Comparison of ENCODE assay signal across 6 cellular contexts in genomic region chr1:228164561-228165371, GRCh38. TPM values are rescaled to one million over a fixed set of nuclear protein-coding genes. Genes with fewer than 3 reads are reported as not detected.
DNase-seq lines count a peak whose midpoint lies in the region; ATAC-seq and TF ChIP-seq lines count a peak whose summit lies in the region.

No MANE protein-coding gene starts in this region.

- POLR2A ChIA-PET in activated B cell treated with CpG ODN at 0.5 μM for 24 hours (lab: Charles Lee) = interaction anchor here (0.5 to 6.0 kb wide), 27 partner anchors 9 to 1945 kb away, joined by 3 to 134 read pairs (median 6); partner anchors contain the start of genes ARF1, GUK1, JMJD4 and MRPL55

- H2BK120ac ChIP-seq in mesenchymal stem cell (ENCODE audit: low read depth, low read length) = no peak overlapping the region

- peak overlapping the region; percentile 87 for H2AFZ ChIP-seq in mesenchymal stem cell (ENCODE audit: low read depth, low read length)

- H3K27me3 Mint-ChIP-seq in activated B cell treated with CpG ODN at 0.5 μM for 24 hours = no peaks in the 10 kb centered on the region

- H3K79me1 ChIP-seq in mesenchymal stem cell (replicated peaks; ENCODE audit: low read length, poor library complexity, severe bottlenecking) = peaks cover 28% of the 10 kb centered on the region

- WGBS in mesenchymal stem cell = 69% methylated on average over 19 of the region's 20 CpGs

- peaks cover 23% of the 10 kb centered on the region for H3K4me1 ChIP-seq in mesenchymal stem cell (ENCODE audit: control insufficient read depth, insufficient read depth, low read depth, low read length)

- H3K9me3 Mint-ChIP-seq in activated B cell treated with CpG ODN at 0.5 μM for 24 hours = no peaks in the 10 kb centered on the region

- H3K4ac ChIP-seq in mesenchymal stem cell (ENCODE audit: low read depth in 1 of 2, low read length in 2 of 2) = peak overlapping the region in 1 of 2 experiments; percentile 65

- peaks cover 0 to 5% of the 10 kb centered on the region in 2 experiments for H3K36me3 ChIP-seq in mesenchymal stem cell (ENCODE audit: control insufficient read depth in 1 of 2, insufficient read depth in 2 of 2, low read depth in 1 of 2, low read length in 2 of 2)

- peak overlapping the region in 1 of 2 experiments; percentile 28 for H3K18ac ChIP-seq in mesenchymal stem cell (ENCODE audit: low read depth in 1 of 2, low read length in 2 of 2)

- peaks cover 29% of the 10 kb centered on the region for H3K4me1 Mint-ChIP-seq in activated B cell treated with CpG ODN at 0.5 μM for 24 hours

- no peaks in the 10 kb centered on the region for H3K27me3 ChIP-seq in mesenchymal stem cell (ENCODE audit: control insufficient read depth in 1 of 2, insufficient read depth in 1 of 2, low read length in 2 of 2)

- no peak overlapping the region for H2BK12ac ChIP-seq in mesenchymal stem cell (ENCODE audit: low read length in 2 of 2)

- peak overlapping the region; percentile 51 to 83 for H3K4me3 ChIP-seq in mesenchymal stem cell (ENCODE audit: insufficient read depth in 1 of 2, low read depth in 1 of 2, low read length in 2 of 2)

- H2AK5ac ChIP-seq in mesenchymal stem cell (ENCODE audit: low read length, severe bottlenecking) = peak overlapping the region; percentile 26

- peak overlapping the region; percentile 87 for H3K4me2 ChIP-seq in mesenchymal stem cell (ENCODE audit: low read length, poor library complexity, severe bottlenecking)

- TF ChIP-seq CTCF in activated B cell treated with CpG ODN at 0.5 μM for 24 hours (IDR thresholded peaks at IDR 0.05) = no peak

- H4K8ac ChIP-seq in mesenchymal stem cell (ENCODE audit: low read length) = peak overlapping the region; percentile 98

- DNase-seq in activated B cell treated with CpG ODN at 0.5 μM for 24 hours (no peak), mesenchymal stem cell (no peak)
- DNase-seq in activated effector memory CD4-positive, alpha-beta T cell treated with anti-CD3 and anti-CD28 coated beads, Interleukin-2, amount 50 U/mL, for 16 hours = no peak

- no peaks in the 10 kb centered on the region for H3K9me3 ChIP-seq in mesenchymal stem cell (ENCODE audit: control insufficient read depth, low read length)

- H3K23ac ChIP-seq in mesenchymal stem cell (ENCODE audit: low read length in 2 of 2) = no peak overlapping the region

- intact Hi-C loops in activated B cell treated with CpG ODN at 0.5 μM for 24 hours (cut with micrococcal nuclease) = loop anchor here (1.0 to 5.0 kb wide), 8 partner anchors 24 to 1757 kb away; partner anchors contain the start of genes C1orf35, COQ8A, GUK1 and MRPL55

- H3K36me3 Mint-ChIP-seq in activated B cell treated with CpG ODN at 0.5 μM for 24 hours (ENCODE audit: low read depth) = peaks cover 5% of the 10 kb centered on the region

- no peak overlapping the region for H2BK5ac ChIP-seq in mesenchymal stem cell (ENCODE audit: low read depth, low read length, poor library complexity, severe bottlenecking)

- peak overlapping the region; percentile 91 for H3K9ac ChIP-seq in mesenchymal stem cell (ENCODE audit: low read length)

- peak overlapping the region; percentile 66 for H3K27ac ChIP-seq in mesenchymal stem cell (ENCODE audit: low read length, poor library complexity, severe bottlenecking)

- peak overlapping the region; percentile 90 for H3K4me3 Mint-ChIP-seq in activated B cell treated with CpG ODN at 0.5 μM for 24 hours

- peak overlapping the region; percentile 6 for H4K91ac ChIP-seq in mesenchymal stem cell (ENCODE audit: low read length)

- H2BK15ac ChIP-seq in mesenchymal stem cell (ENCODE audit: low read depth, poor library complexity, severe bottlenecking) = no peak overlapping the region

- H3K27ac Mint-ChIP-seq in activated B cell treated with CpG ODN at 0.5 μM for 24 hours = peak overlapping the region; percentile 94

- peak overlapping the region in 1 of 2 experiments; percentile 26 for H3K14ac ChIP-seq in mesenchymal stem cell (ENCODE audit: low read length in 2 of 2)

- ATAC-seq in HG02759 (IDR thresholded peaks at IDR 0.05; ENCODE audit: unreplicated experiment) (peak; percentile 0), activated B cell treated with CpG ODN at 0.5 μM for 24 hours (ENCODE audit: low read depth) (no peak), HG02678 (IDR thresholded peaks at IDR 0.05; ENCODE audit: unreplicated experiment) (no peak), HG02610 (IDR thresholded peaks at IDR 0.05; ENCODE audit: unreplicated experiment) (no peak)

- CTCF ChIA-PET in activated B cell treated with CpG ODN at 0.5 μM for 24 hours (lab: Charles Lee) = interaction anchor here (0.5 to 2.6 kb wide), 7 partner anchors 22 to 350 kb away, joined by 3 to 20 read pairs (median 3); partner anchors contain the start of genes GUK1 and WNT3A

RNA-seq across cellular contexts. Expression of gene IBA57, which starts 0.8 kb away (rescaled TPM):
- 10.8 and 14.5 TPM in 2 replicates for total RNA-seq in activated B cell treated with CpG ODN at 0.5 μM for 24 hours
- 1.2 TPM for polyA plus RNA-seq in mesenchymal stem cell (2013, experiment 1 of 2)
- 1.7 TPM for polyA plus RNA-seq in mesenchymal stem cell (2013, experiment 2 of 2)

RNA-seq across cellular contexts. Expression of gene GJC2, which starts 15.0 kb away (rescaled TPM):
- total RNA-seq in activated B cell treated with CpG ODN at 0.5 μM for 24 hours = 0.24 and 0.35 TPM in 2 replicates
- polyA plus RNA-seq in mesenchymal stem cell (2013, experiment 1 of 2) = 0.33 TPM
- 0.37 TPM for polyA plus RNA-seq in mesenchymal stem cell (2013, experiment 2 of 2)

RNA-seq across cellular contexts. Expression of gene GUK1, which starts 24.7 kb away (rescaled TPM):
- 104 and 119 TPM in 2 replicates for total RNA-seq in activated B cell treated with CpG ODN at 0.5 μM for 24 hours
- polyA plus RNA-seq in mesenchymal stem cell (2013, experiment 1 of 2) = 218 TPM
- polyA plus RNA-seq in mesenchymal stem cell (2013, experiment 2 of 2) = 225 TPM

RNA-seq across cellular contexts. Expression of gene OBSCN, which starts 43.1 kb away (rescaled TPM):
- 16.1 and 19.8 TPM in 2 replicates for total RNA-seq in activated B cell treated with CpG ODN at 0.5 μM for 24 hours
- polyA plus RNA-seq in mesenchymal stem cell (2013, experiment 1 of 2) = 4.5 TPM
- polyA plus RNA-seq in mesenchymal stem cell (2013, experiment 2 of 2) = 4.9 TPM

RNA-seq across cellular contexts. Expression of gene MRPL55, which starts 55.7 kb away (rescaled TPM):
- total RNA-seq in activated B cell treated with CpG ODN at 0.5 μM for 24 hours = 34.0 and 34.3 TPM in 2 replicates
- 49.1 TPM for polyA plus RNA-seq in mesenchymal stem cell (2013, experiment 1 of 2)
- 50.1 TPM for polyA plus RNA-seq in mesenchymal stem cell (2013, experiment 2 of 2)
